Comparison of ENCODE assay signal across 2 cellular contexts in the genomic region with DNA sequence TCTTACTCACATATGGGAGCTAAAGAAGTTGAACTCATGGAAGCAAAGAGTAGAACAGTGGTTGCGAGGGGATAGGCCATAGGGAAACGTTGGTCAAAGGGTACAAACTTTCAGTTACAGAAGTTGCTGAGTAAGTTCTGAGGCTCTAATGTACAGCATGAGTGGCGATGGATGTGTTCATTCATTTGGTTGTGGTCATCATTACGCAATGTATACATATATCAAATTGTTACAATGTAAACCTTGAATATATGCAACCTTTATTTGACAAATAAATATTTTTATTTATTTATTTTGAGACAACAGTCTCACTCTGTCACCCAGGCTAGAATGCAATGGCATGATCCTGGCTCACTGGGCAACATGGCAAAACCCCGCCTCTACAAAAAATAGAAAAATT.
TF ChIP-seq lines count a peak whose summit lies in the region.

No MANE protein-coding gene starts in this region.

TF ChIP-seq in HepG2, 621 proteins besides CTCF, POLR2A, EP300 and RAD21:
- TF ChIP-seq PRMT3 (CRISPR knock-in tag; IDR thresholded peaks at IDR 0.05; ENCODE audit: borderline replicate concordance, low read depth) (no peak), CEBPB (IDR thresholded peaks at IDR 0.05; ENCODE audit: borderline replicate concordance, low read depth, low read length) (peak; percentile 67)

TF ChIP-seq in H1, 55 proteins besides CTCF, POLR2A, EP300 and RAD21:
- TF ChIP-seq FOSL1 (IDR thresholded peaks at IDR 0.05; ENCODE audit: insufficient read depth, low read depth, low read length) (no peak), POU5F1 (IDR thresholded peaks at IDR 0.05; ENCODE audit: low read depth, low read length) (no peak), CEBPB (IDR thresholded peaks at IDR 0.05; ENCODE audit: low read depth, low read length) (peak; percentile 24; the same call in 1 of the 2 replicates)
